In genomic region chr2:9388950-9389911, GRCh38 we compare ENCODE assay signal across 29 cellular contexts. TPM values are rescaled to one million over a fixed set of nuclear protein-coding genes. Genes with fewer than 3 reads are reported as not detected.
DNase-seq lines count a peak whose midpoint lies in the region; ATAC-seq and TF ChIP-seq lines count a peak whose summit lies in the region.
"Had no signal": no experiment of that assay in that cellular context is flagged by ENCODE, and none has a peak within 500 bp of the region (broad histone marks: within the 10 kb centered on the region; RNA-seq: fewer than 3 reads in every experiment).

No MANE protein-coding gene starts in this region.

- peak; percentile 34 for ATAC-seq in activated CD4-positive, alpha-beta T cell treated with anti-CD3 and anti-CD28 coated beads for 36 hours
- ATAC-seq in stimulated activated naive B cell treated with anti-CD40 and anti-IgM and Interleukin-4, amounts not matched to agents 10 μg/mL and 1 μg/mL and 100 μg/mL, for 72 hours (replicated peaks) = no peak
- ATAC-seq: foreskin keratinocyte, HCT116, heart right ventricle, pancreas had no signal

- intact Hi-C loops in activated CD4-positive, alpha-beta T cell treated with anti-CD3 and anti-CD28 coated beads for 36 hours (cut with DNase I, micrococcal nuclease) = no loop called here

- no peak overlapping the region for H3K27ac Mint-ChIP-seq in activated CD4-positive, alpha-beta T cell treated with anti-CD3 and anti-CD28 coated beads for 36 hours
- H3K27ac Mint-ChIP-seq in chondrocyte (ENCODE audit: unreplicated experiment) = peak overlapping the region; percentile 12
- H3K27ac Mint-ChIP-seq in nephron progenitor cell = peak overlapping the region; percentile 71
- H3K27ac Mint-ChIP-seq in stimulated activated naive B cell treated with anti-CD40 and anti-IgM and Interleukin-4, amounts not matched to agents 10 μg/mL and 1 μg/mL and 100 μg/mL, for 72 hours = no peak overlapping the region
- H3K27ac Mint-ChIP-seq: activated CD4-positive, alpha-beta T cell treated with anti-CD3 and anti-CD28 coated beads, Interleukin-2, amount 10 ng/mL, durations not matched to agents 24 days and 14 days; natural killer cell; type B pancreatic cell had no signal

- peaks cover 4 to 61% (median 48%) of the 10 kb centered on the region in 5 donors for H3K4me1 ChIP-seq in subcutaneous abdominal adipose tissue (ENCODE audit: control insufficient read depth in 5 of 5, insufficient read depth in 5 of 5, low read length in 5 of 5)
- H3K4me1 ChIP-seq: Caco-2, pancreas, SJSA1 had no signal

- H3K27me3 ChIP-seq in subcutaneous abdominal adipose tissue (ENCODE audit: control insufficient read depth in 5 of 5, insufficient read depth in 4 of 5, low read length in 5 of 5) = no peaks in the 10 kb centered on the region
- H3K27me3 ChIP-seq: esophagus squamous epithelium, foreskin keratinocyte, heart right ventricle, pancreas, SJSA1 had no signal

- no peaks in the 10 kb centered on the region for H3K27me3 Mint-ChIP-seq in activated CD4-positive, alpha-beta T cell treated with anti-CD3 and anti-CD28 coated beads for 36 hours
- no peaks in the 10 kb centered on the region for H3K27me3 Mint-ChIP-seq in chondrocyte (ENCODE audit: low read depth)
- H3K27me3 Mint-ChIP-seq in nephron progenitor cell (ENCODE audit: low read depth, poor library complexity) = no peaks in the 10 kb centered on the region
- no peaks in the 10 kb centered on the region for H3K27me3 Mint-ChIP-seq in stimulated activated naive B cell treated with anti-CD40 and anti-IgM and Interleukin-4, amounts not matched to agents 10 μg/mL and 1 μg/mL and 100 μg/mL, for 72 hours
- H3K27me3 Mint-ChIP-seq: activated CD4-positive, alpha-beta T cell treated with anti-CD3 and anti-CD28 coated beads, Interleukin-2, amount 10 ng/mL, durations not matched to agents 24 days and 14 days; type B pancreatic cell had no signal

- H3K4me3 ChIP-seq in subcutaneous abdominal adipose tissue (ENCODE audit: low read depth in 1 of 5, low read length in 5 of 5) = no peak overlapping the region
- H3K4me3 ChIP-seq: esophagus squamous epithelium, heart right ventricle, lung, pancreas, SJSA1 had no signal

- TF ChIP-seq CTCF in chondrocyte (IDR thresholded peaks at IDR 0.05) (no peak), nephron progenitor cell (IDR thresholded peaks at IDR 0.05) (no peak)

- H3K36me3 Mint-ChIP-seq in activated CD4-positive, alpha-beta T cell treated with anti-CD3 and anti-CD28 coated beads for 36 hours (ENCODE audit: low read depth) = no peaks in the 10 kb centered on the region
- H3K36me3 Mint-ChIP-seq in chondrocyte (ENCODE audit: low read depth) = peaks cover 37% of the 10 kb centered on the region
- peaks cover 51% of the 10 kb centered on the region for H3K36me3 Mint-ChIP-seq in nephron progenitor cell (ENCODE audit: low read depth)
- peaks cover 0 to 3% of the 10 kb centered on the region in 2 donors for H3K36me3 Mint-ChIP-seq in stimulated activated naive B cell treated with anti-CD40 and anti-IgM and Interleukin-4, amounts not matched to agents 10 μg/mL and 1 μg/mL and 100 μg/mL, for 72 hours
- H3K36me3 Mint-ChIP-seq: natural killer cell had no signal

- H3K9ac ChIP-seq in subcutaneous abdominal adipose tissue (ENCODE audit: low read length in 5 of 5) = peak overlapping the region in 2 of 5 donors; percentile 34 to 50

- POLR2A ChIA-PET in activated CD4-positive, alpha-beta T cell treated with anti-CD3 and anti-CD28 coated beads for 36 hours (lab: Charles Lee) = no interaction called here

- peaks cover 0 to 65% (median 51%) of the 10 kb centered on the region in 5 donors for H3K36me3 ChIP-seq in subcutaneous abdominal adipose tissue (ENCODE audit: control insufficient read depth in 5 of 5, insufficient read depth in 5 of 5, low read length in 5 of 5)

- DNase-seq in activated CD4-positive, alpha-beta T cell treated with anti-CD3 and anti-CD28 coated beads for 36 hours = no peak
- DNase-seq in activated CD4-positive, alpha-beta T cell treated with anti-CD3 and anti-CD28 coated beads for 48 hours = no peak
- peak; percentile 75 for DNase-seq in chondrocyte (ENCODE audit: low spot score)
- no peak for DNase-seq in nephron progenitor cell
- DNase-seq in stimulated activated naive B cell treated with anti-CD40 and anti-IgM and Interleukin-4, amounts not matched to agents 10 μg/mL and 1 μg/mL and 100 μg/mL, for 72 hours = no peak
- DNase-seq in NCI-H2196 (lab: John Stamatoyannopoulos, UW; ENCODE audit: unreplicated experiment) = no peak
- no peak for DNase-seq in stimulated activated CD8-positive, alpha-beta memory T cell treated with anti-CD3 and anti-CD28 coated beads, Interleukin-4, amount 100 ng/mL, for 48 hours
- DNase-seq: activated CD4-positive, alpha-beta T cell treated with anti-CD3 and anti-CD28 coated beads, Interleukin-2, amount 10 ng/mL, durations not matched to agents 24 days and 14 days; activated gamma-delta T cell; dermis blood vessel endothelial cell; DMS53; esophagus squamous epithelium; foreskin keratinocyte; heart right ventricle; IMR-90; natural killer cell; NCI-H1092; NCI-H1694; T1000 had no signal

- peaks cover 2% of the 10 kb centered on the region for H3K4me1 Mint-ChIP-seq in activated CD4-positive, alpha-beta T cell treated with anti-CD3 and anti-CD28 coated beads for 36 hours
- H3K4me1 Mint-ChIP-seq in chondrocyte (ENCODE audit: low read depth) (peaks cover 26% of the 10 kb centered on the region), nephron progenitor cell (peaks cover 31% of the 10 kb centered on the region)
- no peaks in the 10 kb centered on the region for H3K4me1 Mint-ChIP-seq in stimulated activated naive B cell treated with anti-CD40 and anti-IgM and Interleukin-4, amounts not matched to agents 10 μg/mL and 1 μg/mL and 100 μg/mL, for 72 hours
- H3K4me1 Mint-ChIP-seq: activated CD4-positive, alpha-beta T cell treated with anti-CD3 and anti-CD28 coated beads, Interleukin-2, amount 10 ng/mL, durations not matched to agents 24 days and 14 days; CD14-positive monocyte; natural killer cell had no signal

- H3K9me3 Mint-ChIP-seq in activated CD4-positive, alpha-beta T cell treated with anti-CD3 and anti-CD28 coated beads for 36 hours (ENCODE audit: low read depth) = no peaks in the 10 kb centered on the region
- no peaks in the 10 kb centered on the region for H3K9me3 Mint-ChIP-seq in chondrocyte (ENCODE audit: low read depth)
- H3K9me3 Mint-ChIP-seq in nephron progenitor cell = no peaks in the 10 kb centered on the region
- peaks cover 5% of the 10 kb centered on the region in 2 donors for H3K9me3 Mint-ChIP-seq in stimulated activated naive B cell treated with anti-CD40 and anti-IgM and Interleukin-4, amounts not matched to agents 10 μg/mL and 1 μg/mL and 100 μg/mL, for 72 hours
- H3K9me3 Mint-ChIP-seq: activated CD4-positive, alpha-beta T cell treated with anti-CD3 and anti-CD28 coated beads, Interleukin-2, amount 10 ng/mL, durations not matched to agents 24 days and 14 days; natural killer cell; type B pancreatic cell had no signal

- H3K27ac ChIP-seq in subcutaneous abdominal adipose tissue (ENCODE audit: low read depth, low read length) = peak overlapping the region; percentile 90
- H3K27ac ChIP-seq: 22Rv1, esophagus squamous epithelium, foreskin keratinocyte, heart right ventricle, pancreas, SJSA1, VCaP had no signal

- CTCF ChIA-PET in activated CD4-positive, alpha-beta T cell treated with anti-CD3 and anti-CD28 coated beads for 36 hours (lab: Charles Lee) = interaction anchor here (0.5 to 1.9 kb wide), 2 partner anchors 24 to 980 kb away, joined by 4 read pairs; no protein-coding TSS in a partner anchor

- no peaks in the 10 kb centered on the region for H3K9me3 ChIP-seq in subcutaneous abdominal adipose tissue (ENCODE audit: control insufficient read depth in 5 of 5, low read length in 5 of 5)
- H3K9me3 ChIP-seq: Caco-2, esophagus squamous epithelium, heart right ventricle, pancreas, SJSA1 had no signal

- no peak overlapping the region for H3K4me3 Mint-ChIP-seq in activated CD4-positive, alpha-beta T cell treated with anti-CD3 and anti-CD28 coated beads for 36 hours
- no peak overlapping the region for H3K4me3 Mint-ChIP-seq in chondrocyte (ENCODE audit: unreplicated experiment)
- no peak overlapping the region for H3K4me3 Mint-ChIP-seq in nephron progenitor cell
- no peak overlapping the region for H3K4me3 Mint-ChIP-seq in stimulated activated naive B cell treated with anti-CD40 and anti-IgM and Interleukin-4, amounts not matched to agents 10 μg/mL and 1 μg/mL and 100 μg/mL, for 72 hours
- H3K4me3 Mint-ChIP-seq: activated CD4-positive, alpha-beta T cell treated with anti-CD3 and anti-CD28 coated beads, Interleukin-2, amount 10 ng/mL, durations not matched to agents 24 days and 14 days; CD14-positive monocyte; natural killer cell; type B pancreatic cell had no signal

RNA-seq across cellular contexts. Expression of gene ITGB1BP1, which starts 34.1 kb away (rescaled TPM):
- 10 to 100 TPM; 89.7 to 92.1 TPM for total RNA-seq in activated CD4-positive, alpha-beta T cell treated with anti-CD3 and anti-CD28 coated beads for 36 hours
- total RNA-seq in chondrocyte = 99.8 to 126 TPM (median 117 TPM) in 3 replicates

RNA-seq across cellular contexts. Expression of gene CPSF3, which starts 34.2 kb away (rescaled TPM):
- 100 to 1,000 TPM in 1 of 2 experiments, 10 to 100 TPM in 1; 72.3 to 103 TPM for total RNA-seq in activated CD4-positive, alpha-beta T cell treated with anti-CD3 and anti-CD28 coated beads for 36 hours
- 23.3 to 31.3 TPM (median 24.9 TPM) in 3 replicates for total RNA-seq in chondrocyte

Comparison
In these comparisons a context has a peak if more than half of its experiments do, and no peak if none do; other contexts are left out.
1. H3K27ac Mint-ChIP-seq: peak in chondrocyte (single experiment) and nephron progenitor cell (single experiment); none in activated CD4-positive, alpha-beta T cell treated with anti-CD3 and anti-CD28 coated beads for 36 hours (single experiment) and stimulated activated naive B cell treated with anti-CD40 and anti-IgM and Interleukin-4, amounts not matched to agents 10 μg/mL and 1 μg/mL and 100 μg/mL, for 72 hours (single experiment).